In genomic region chr12:121279507-121279915, GRCh38 we compare ENCODE assay signal across 12 cellular contexts. TPM values are rescaled to one million over a fixed set of nuclear protein-coding genes. Genes with fewer than 3 reads are reported as not detected.
DNase-seq lines count a peak whose midpoint lies in the region; ATAC-seq and TF ChIP-seq lines count a peak whose summit lies in the region.
"Had no signal": no experiment of that assay in that cellular context is flagged by ENCODE, and none has a peak within 500 bp of the region (broad histone marks: within the 10 kb centered on the region; RNA-seq: fewer than 3 reads in every experiment).

No MANE protein-coding gene starts in this region.

- H2AFZ ChIP-seq in ACC112 (ENCODE audit: low read length, unreplicated experiment) = peak overlapping the region; percentile 20

- H3K27me3 ChIP-seq in ACC112 (ENCODE audit: insufficient read depth, low read length) (no peaks in the 10 kb centered on the region), foreskin keratinocyte (no peaks in the 10 kb centered on the region)

- no peaks in the 10 kb centered on the region for H3K36me3 ChIP-seq in ACC112 (ENCODE audit: insufficient read depth, low read length)

- DNase-seq in WTC11 (ENCODE audit: low spot score) = no peak
- DNase-seq in foreskin fibroblast = peak; percentile 15 to 74
- DNase-seq in omental fat pad (ENCODE audit: low spot score) = no peak
- no peak for DNase-seq in nephron progenitor cell
- no peak for DNase-seq in SIG-M5 (lab: John Stamatoyannopoulos, UW)
- DNase-seq in foreskin keratinocyte = no peak
- DNase-seq: activated CD4-positive, alpha-beta T cell treated with anti-CD3 and anti-CD28 coated beads, Interleukin-2, amount 10 ng/mL, durations not matched to agents 7 days and 5 days; GF-D8; NCI-H2081 treated with DMSO at 0.1 percent for 48 hours; RPMI8226 had no signal

- H3K9me3 Mint-ChIP-seq in WTC11 = peaks cover 3% of the 10 kb centered on the region; the same call in 1 of the 2 replicates
- H3K9me3 Mint-ChIP-seq in nephron progenitor cell = no peaks in the 10 kb centered on the region
- H3K9me3 Mint-ChIP-seq: activated CD4-positive, alpha-beta T cell treated with anti-CD3 and anti-CD28 coated beads, Interleukin-2, amount 10 ng/mL, durations not matched to agents 7 days and 5 days had no signal

- CTCF ChIA-PET in WTC11 (lab: Charles Lee) = interaction anchor here (0.6 to 1.5 kb wide), 2 partner anchors 17 to 164 kb away, joined by 3 to 5 read pairs; no protein-coding TSS in a partner anchor

- H3K27ac ChIP-seq in ACC112 (ENCODE audit: low read depth, low read length) (peak overlapping the region; percentile 80), foreskin keratinocyte (no peak overlapping the region)

- peaks cover 28% of the 10 kb centered on the region for H3K4me1 ChIP-seq in ACC112 (ENCODE audit: control insufficient read depth, insufficient read depth, low read length, unreplicated experiment)
- no peaks in the 10 kb centered on the region for H3K4me1 ChIP-seq in foreskin keratinocyte

- H3K4me3 Mint-ChIP-seq in WTC11 (no peak overlapping the region), nephron progenitor cell (no peak overlapping the region)
- H3K4me3 Mint-ChIP-seq: activated CD4-positive, alpha-beta T cell treated with anti-CD3 and anti-CD28 coated beads, Interleukin-2, amount 10 ng/mL, durations not matched to agents 7 days and 5 days had no signal

- H3K4me1 Mint-ChIP-seq in WTC11 (peaks cover 33% of the 10 kb centered on the region), nephron progenitor cell (no peaks in the 10 kb centered on the region)
- H3K4me1 Mint-ChIP-seq: activated CD4-positive, alpha-beta T cell treated with anti-CD3 and anti-CD28 coated beads, Interleukin-2, amount 10 ng/mL, durations not matched to agents 7 days and 5 days had no signal

- H3K27me3 Mint-ChIP-seq in WTC11 (ENCODE audit: low read depth) (no peaks in the 10 kb centered on the region), nephron progenitor cell (ENCODE audit: low read depth, poor library complexity) (no peaks in the 10 kb centered on the region)
- H3K27me3 Mint-ChIP-seq: activated CD4-positive, alpha-beta T cell treated with anti-CD3 and anti-CD28 coated beads, Interleukin-2, amount 10 ng/mL, durations not matched to agents 7 days and 5 days had no signal

- H3K4me3 ChIP-seq in ACC112 (ENCODE audit: low read depth, low read length) = no peak overlapping the region
- H3K4me3 ChIP-seq in foreskin fibroblast (ENCODE audit: low read depth in 1 of 2, low read length in 2 of 2) = no peak overlapping the region

- H3K27ac Mint-ChIP-seq in WTC11 = peak overlapping the region; percentile 52; the same call in 1 of the 2 replicates
- H3K27ac Mint-ChIP-seq in nephron progenitor cell = no peak overlapping the region
- H3K27ac Mint-ChIP-seq: activated CD4-positive, alpha-beta T cell treated with anti-CD3 and anti-CD28 coated beads, Interleukin-2, amount 10 ng/mL, durations not matched to agents 7 days and 5 days had no signal

- H3K36me3 Mint-ChIP-seq in WTC11 (peaks cover 15% of the 10 kb centered on the region), nephron progenitor cell (ENCODE audit: low read depth) (peaks cover 42% of the 10 kb centered on the region)

- ATAC-seq in WTC11 (peak; percentile 26; the same call in 1 of the 2 replicates), omental fat pad (ENCODE audit: low FRiP score) (peak; percentile 33), GM21786 (IDR thresholded peaks at IDR 0.05; ENCODE audit: unreplicated experiment) (no peak), foreskin keratinocyte (no peak)

- H3K79me2 ChIP-seq in ACC112 (ENCODE audit: control insufficient read depth, insufficient read depth, low read length, unreplicated experiment) = peaks cover 11% of the 10 kb centered on the region

- TF ChIP-seq CTCF in WTC11 (IDR thresholded peaks at IDR 0.05) (no peak), foreskin fibroblast (IDR thresholded peaks at IDR 0.05; ENCODE audit: low read depth, low read length) (no peak), omental fat pad (IDR thresholded peaks at IDR 0.05) (no peak), nephron progenitor cell (IDR thresholded peaks at IDR 0.05) (no peak), foreskin keratinocyte (conservative IDR thresholded peaks at IDR 0.05) (no peak)

- POLR2A ChIA-PET in WTC11 (lab: Charles Lee) = interaction anchor here (1.2 kb wide), 1 partner anchor 8 kb away, joined by 3 read pairs; no protein-coding TSS in a partner anchor

TF ChIP-seq in WTC11, 78 proteins besides CTCF, POLR2A, EP300 and RAD21 (continues in another document):
- TF ChIP-seq HMGA2 (CRISPR knock-in tag; IDR thresholded peaks at IDR 0.05) (no peak), PRRX2 (CRISPR knock-in tag; IDR thresholded peaks at IDR 0.05) (no peak), E2F5 (CRISPR knock-in tag; IDR thresholded peaks at IDR 0.05) (no peak), NR2C2 (CRISPR knock-in tag; IDR thresholded peaks at IDR 0.05) (no peak), RELA (CRISPR knock-in tag; IDR thresholded peaks at IDR 0.05; ENCODE audit: borderline replicate concordance) (no peak), ELF4 (CRISPR knock-in tag; IDR thresholded peaks at IDR 0.05; ENCODE audit: low read depth) (no peak), ARID4B (CRISPR knock-in tag; IDR thresholded peaks at IDR 0.05; ENCODE audit: borderline replicate concordance) (no peak), FOXP4 (CRISPR knock-in tag; IDR thresholded peaks at IDR 0.05) (no peak), SMAD3 (CRISPR knock-in tag; IDR thresholded peaks at IDR 0.05; ENCODE audit: borderline replicate concordance) (no peak), ZNF263 (CRISPR knock-in tag; IDR thresholded peaks at IDR 0.05; ENCODE audit: low read depth) (no peak)

RNA-seq across cellular contexts. Expression of gene CAMKK2, which starts 17.0 kb away (rescaled TPM):
- total RNA-seq in WTC11 (2021) = 32.6 to 36.5 TPM (median 33.4 TPM) in 3 replicates
- total RNA-seq in omental fat pad = 10 to 100 TPM; 24.9 to 58.2 (median 38.5) TPM
- 20.3 TPM in 2 replicates for total RNA-seq in foreskin keratinocyte
- polyA plus RNA-seq in foreskin keratinocyte = 12.0 and 12.6 TPM in 2 replicates

Comparison
In these comparisons a context has a peak if more than half of its experiments do, and no peak if none do; other contexts are left out.
1. ATAC-seq: peak in WTC11 (single experiment) and omental fat pad (single experiment); none in GM21786 (single experiment) and foreskin keratinocyte (single experiment).
2. DNase-seq: peak in foreskin fibroblast (2 of 2); none in WTC11 (single experiment), omental fat pad (single experiment), nephron progenitor cell (single experiment), SIG-M5 (single experiment) and foreskin keratinocyte (0 of 2).